ENCODE assay signal across 1 cellular context in genomic region chr15:29337156-29337959, GRCh38.
TF ChIP-seq lines count a peak whose summit lies in the region.

No MANE protein-coding gene starts in this region.

TF ChIP-seq in IMR-90, 13 proteins besides CTCF, POLR2A, EP300 and RAD21 (continued from another document):
- TF ChIP-seq CHD1 (IDR thresholded peaks at IDR 0.05; ENCODE audit: low read depth, low read length) (no peak), RFX5 (IDR thresholded peaks at IDR 0.05; ENCODE audit: low read depth, low read length) (no peak)
